Comparison of ENCODE assay signal across 1 cellular context in the genomic region with DNA sequence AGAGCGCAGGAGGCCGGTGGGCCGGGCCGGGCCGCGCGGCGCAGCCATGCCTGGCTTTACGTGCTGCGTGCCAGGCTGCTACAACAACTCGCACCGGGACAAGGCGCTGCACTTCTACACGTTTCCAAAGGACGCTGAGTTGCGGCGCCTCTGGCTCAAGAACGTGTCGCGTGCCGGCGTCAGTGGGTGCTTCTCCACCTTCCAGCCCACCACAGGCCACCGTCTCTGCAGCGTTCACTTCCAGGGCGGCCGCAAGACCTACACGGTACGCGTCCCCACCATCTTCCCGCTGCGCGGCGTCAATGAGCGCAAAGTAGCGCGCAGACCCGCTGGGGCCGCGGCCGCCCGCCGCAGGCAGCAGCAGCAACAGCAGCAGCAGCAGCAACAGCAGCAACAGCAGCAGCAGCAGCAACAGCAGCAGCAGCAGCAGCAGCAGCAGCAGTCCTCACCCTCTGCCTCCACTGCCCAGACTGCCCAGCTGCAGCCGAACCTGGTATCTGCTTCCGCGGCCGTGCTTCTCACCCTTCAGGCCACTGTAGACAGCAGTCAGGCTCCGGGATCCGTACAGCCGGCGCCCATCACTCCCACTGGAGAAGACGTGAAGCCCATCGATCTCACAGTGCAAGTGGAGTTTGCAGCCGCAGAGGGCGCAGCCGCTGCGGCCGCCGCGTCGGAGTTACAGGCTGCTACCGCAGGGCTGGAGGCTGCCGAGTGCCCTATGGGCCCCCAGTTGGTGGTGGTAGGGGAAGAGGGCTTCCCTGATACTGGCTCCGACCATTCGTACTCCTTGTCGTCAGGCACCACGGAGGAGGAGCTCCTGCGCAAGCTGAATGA.
TF ChIP-seq lines count a peak whose summit lies in the region.

No MANE protein-coding gene starts in this region.

TF ChIP-seq in HepG2, 621 proteins besides CTCF, POLR2A, EP300 and RAD21 (continued from another document and continues in another):
- TF ChIP-seq JDP2 (CRISPR knock-in tag; IDR thresholded peaks at IDR 0.05; ENCODE audit: borderline replicate concordance) (peak; percentile 59; the same call in 1 of the 2 replicates), RBM39 (IDR thresholded peaks at IDR 0.05; ENCODE audit: low read depth, low read length, poor library complexity, severe bottlenecking) (peak; percentile 91), STAG1 (CRISPR knock-in tag; IDR thresholded peaks at IDR 0.05) (peak; percentile 49), ZNF747 (CRISPR knock-in tag; IDR thresholded peaks at IDR 0.05; ENCODE audit: borderline replicate concordance) (0 out of 2 replicates have a peak, but pooled peaks have one; percentile 13), SKI (IDR thresholded peaks at IDR 0.05; ENCODE audit: partially characterized antibody) (peak; percentile 38), TAF1 (CRISPR knock-in tag; IDR thresholded peaks at IDR 0.05) (peak; percentile 59; the same call in 1 of the 2 replicates), TGIF2 (CRISPR knock-in tag; IDR thresholded peaks at IDR 0.05) (no peak; the same call in 1 of the 2 replicates), DNMT1 (CRISPR knock-in tag; IDR thresholded peaks at IDR 0.05) (peak; percentile 86), ZNF777 (CRISPR knock-in tag; IDR thresholded peaks at IDR 0.05) (peak; percentile 97), ZNF337 (CRISPR knock-in tag; IDR thresholded peaks at IDR 0.05; ENCODE audit: borderline replicate concordance, low read depth) (peak; percentile 82; the same call in 1 of the 2 replicates), KDM5A (IDR thresholded peaks at IDR 0.05; ENCODE audit: borderline replicate concordance, low read length) (no peak), ZNF670 (CRISPR knock-in tag; IDR thresholded peaks at IDR 0.05; ENCODE audit: borderline replicate concordance) (0 out of 2 replicates have a peak, but pooled peaks have one; percentile 30), GABPB1 (CRISPR knock-in tag; IDR thresholded peaks at IDR 0.05) (peak; percentile 61), ATF7-NPFF (CRISPR knock-in tag; IDR thresholded peaks at IDR 0.05; ENCODE audit: low read depth) (0 out of 2 replicates have a peak, but pooled peaks have one; percentile 61), ZNF839 (CRISPR knock-in tag; IDR thresholded peaks at IDR 0.05; ENCODE audit: borderline replicate concordance) (peak; percentile 36; the same call in 1 of the 2 replicates), ZNF343 (CRISPR knock-in tag; IDR thresholded peaks at IDR 0.05) (peak; percentile 25; the same call in 1 of the 2 replicates), NFE2 (CRISPR knock-in tag; IDR thresholded peaks at IDR 0.05) (no peak), DPF2 (CRISPR knock-in tag; IDR thresholded peaks at IDR 0.05; ENCODE audit: borderline replicate concordance, low read depth) (no peak), PHF8 (CRISPR knock-in tag; IDR thresholded peaks at IDR 0.05) (peak; percentile 59; the same call in 1 of the 2 replicates), SIN3A (IDR thresholded peaks at IDR 0.05; ENCODE audit: borderline replicate concordance, low read depth, low read length) (peak; percentile 13; the same call in 1 of the 2 replicates), ZNF34 (CRISPR knock-in tag; IDR thresholded peaks at IDR 0.05; ENCODE audit: borderline replicate concordance) (peak; percentile 85; the same call in 1 of the 2 replicates)
- TF ChIP-seq, protein P1, sequence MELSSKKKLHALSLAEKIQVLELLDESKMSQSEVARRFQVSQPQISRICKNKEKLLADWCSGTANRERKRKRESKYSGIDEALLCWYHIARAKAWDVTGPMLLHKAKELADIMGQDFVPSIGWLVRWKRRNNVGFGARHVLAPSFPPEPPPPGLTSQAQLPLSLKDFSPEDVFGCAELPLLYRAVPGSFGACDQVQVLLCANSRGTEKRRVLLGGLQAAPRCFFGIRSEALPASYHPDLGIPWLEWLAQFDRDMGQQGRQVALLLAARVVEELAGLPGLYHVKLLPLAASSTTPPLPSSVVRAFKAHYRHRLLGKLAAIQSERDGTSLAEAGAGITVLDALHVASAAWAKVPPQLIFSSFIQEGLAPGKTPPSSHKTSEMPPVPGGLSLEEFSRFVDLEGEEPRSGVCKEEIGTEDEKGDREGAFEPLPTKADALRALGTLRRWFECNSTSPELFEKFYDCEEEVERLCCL (CRISPR knock-in tag; IDR thresholded peaks at IDR 0.05; ENCODE audit: borderline replicate concordance) = no peak
- TF ChIP-seq, protein P2, sequence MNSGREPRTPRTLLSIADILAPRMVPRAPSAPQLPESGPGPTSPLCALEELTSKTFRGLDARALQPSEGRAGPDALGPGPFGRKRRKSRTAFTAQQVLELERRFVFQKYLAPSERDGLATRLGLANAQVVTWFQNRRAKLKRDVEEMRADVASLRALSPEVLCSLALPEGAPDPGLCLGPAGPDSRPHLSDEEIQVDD (CRISPR knock-in tag; IDR thresholded peaks at IDR 0.05; ENCODE audit: borderline replicate concordance) = peak; percentile 47; the same call in 1 of the 2 replicates
- TF ChIP-seq, protein P3, sequence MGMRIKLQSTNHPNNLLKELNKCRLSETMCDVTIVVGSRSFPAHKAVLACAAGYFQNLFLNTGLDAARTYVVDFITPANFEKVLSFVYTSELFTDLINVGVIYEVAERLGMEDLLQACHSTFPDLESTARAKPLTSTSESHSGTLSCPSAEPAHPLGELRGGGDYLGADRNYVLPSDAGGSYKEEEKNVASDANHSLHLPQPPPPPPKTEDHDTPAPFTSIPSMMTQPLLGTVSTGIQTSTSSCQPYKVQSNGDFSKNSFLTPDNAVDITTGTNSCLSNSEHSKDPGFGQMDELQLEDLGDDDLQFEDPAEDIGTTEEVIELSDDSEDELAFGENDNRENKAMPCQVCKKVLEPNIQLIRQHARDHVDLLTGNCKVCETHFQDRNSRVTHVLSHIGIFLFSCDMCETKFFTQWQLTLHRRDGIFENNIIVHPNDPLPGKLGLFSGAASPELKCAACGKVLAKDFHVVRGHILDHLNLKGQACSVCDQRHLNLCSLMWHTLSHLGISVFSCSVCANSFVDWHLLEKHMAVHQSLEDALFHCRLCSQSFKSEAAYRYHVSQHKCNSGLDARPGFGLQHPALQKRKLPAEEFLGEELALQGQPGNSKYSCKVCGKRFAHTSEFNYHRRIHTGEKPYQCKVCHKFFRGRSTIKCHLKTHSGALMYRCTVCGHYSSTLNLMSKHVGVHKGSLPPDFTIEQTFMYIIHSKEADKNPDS (CRISPR knock-in tag; IDR thresholded peaks at IDR 0.05) = peak; percentile 82; the same call in 1 of the 2 replicates
- TF ChIP-seq, protein P4, sequence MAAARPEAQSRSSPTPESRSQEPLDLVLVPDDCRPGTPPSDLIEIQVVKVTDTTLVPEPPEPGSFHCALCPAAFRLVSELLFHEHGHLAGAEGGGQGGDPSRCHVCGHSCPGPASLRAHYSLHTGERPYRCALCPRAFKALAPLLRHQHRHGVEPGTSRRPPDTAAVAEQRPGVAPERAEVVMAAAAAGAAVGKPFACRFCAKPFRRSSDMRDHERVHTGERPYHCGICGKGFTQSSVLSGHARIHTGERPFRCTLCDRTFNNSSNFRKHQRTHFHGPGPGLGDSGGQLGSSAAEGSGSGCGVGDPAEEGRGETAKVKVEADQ (CRISPR knock-in tag; IDR thresholded peaks at IDR 0.05; ENCODE audit: borderline replicate concordance) = peak; percentile 96
- TF ChIP-seq, protein P5, sequence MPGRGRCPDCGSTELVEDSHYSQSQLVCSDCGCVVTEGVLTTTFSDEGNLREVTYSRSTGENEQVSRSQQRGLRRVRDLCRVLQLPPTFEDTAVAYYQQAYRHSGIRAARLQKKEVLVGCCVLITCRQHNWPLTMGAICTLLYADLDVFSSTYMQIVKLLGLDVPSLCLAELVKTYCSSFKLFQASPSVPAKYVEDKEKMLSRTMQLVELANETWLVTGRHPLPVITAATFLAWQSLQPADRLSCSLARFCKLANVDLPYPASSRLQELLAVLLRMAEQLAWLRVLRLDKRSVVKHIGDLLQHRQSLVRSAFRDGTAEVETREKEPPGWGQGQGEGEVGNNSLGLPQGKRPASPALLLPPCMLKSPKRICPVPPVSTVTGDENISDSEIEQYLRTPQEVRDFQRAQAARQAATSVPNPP (CRISPR knock-in tag; IDR thresholded peaks at IDR 0.05) = 0 out of 2 replicates have a peak, but pooled peaks have one; percentile 2
- TF ChIP-seq, protein P6, sequence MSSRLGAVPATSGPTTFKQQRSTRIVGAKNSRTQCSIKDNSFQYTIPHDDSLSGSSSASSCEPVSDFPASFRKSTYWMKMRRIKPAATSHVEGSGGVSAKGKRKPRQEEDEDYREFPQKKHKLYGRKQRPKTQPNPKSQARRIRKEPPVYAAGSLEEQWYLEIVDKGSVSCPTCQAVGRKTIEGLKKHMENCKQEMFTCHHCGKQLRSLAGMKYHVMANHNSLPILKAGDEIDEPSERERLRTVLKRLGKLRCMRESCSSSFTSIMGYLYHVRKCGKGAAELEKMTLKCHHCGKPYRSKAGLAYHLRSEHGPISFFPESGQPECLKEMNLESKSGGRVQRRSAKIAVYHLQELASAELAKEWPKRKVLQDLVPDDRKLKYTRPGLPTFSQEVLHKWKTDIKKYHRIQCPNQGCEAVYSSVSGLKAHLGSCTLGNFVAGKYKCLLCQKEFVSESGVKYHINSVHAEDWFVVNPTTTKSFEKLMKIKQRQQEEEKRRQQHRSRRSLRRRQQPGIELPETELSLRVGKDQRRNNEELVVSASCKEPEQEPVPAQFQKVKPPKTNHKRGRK (CRISPR knock-in tag; IDR thresholded peaks at IDR 0.05) = 0 out of 2 replicates have a peak, but pooled peaks have one; percentile 76
- TF ChIP-seq, protein P7, sequence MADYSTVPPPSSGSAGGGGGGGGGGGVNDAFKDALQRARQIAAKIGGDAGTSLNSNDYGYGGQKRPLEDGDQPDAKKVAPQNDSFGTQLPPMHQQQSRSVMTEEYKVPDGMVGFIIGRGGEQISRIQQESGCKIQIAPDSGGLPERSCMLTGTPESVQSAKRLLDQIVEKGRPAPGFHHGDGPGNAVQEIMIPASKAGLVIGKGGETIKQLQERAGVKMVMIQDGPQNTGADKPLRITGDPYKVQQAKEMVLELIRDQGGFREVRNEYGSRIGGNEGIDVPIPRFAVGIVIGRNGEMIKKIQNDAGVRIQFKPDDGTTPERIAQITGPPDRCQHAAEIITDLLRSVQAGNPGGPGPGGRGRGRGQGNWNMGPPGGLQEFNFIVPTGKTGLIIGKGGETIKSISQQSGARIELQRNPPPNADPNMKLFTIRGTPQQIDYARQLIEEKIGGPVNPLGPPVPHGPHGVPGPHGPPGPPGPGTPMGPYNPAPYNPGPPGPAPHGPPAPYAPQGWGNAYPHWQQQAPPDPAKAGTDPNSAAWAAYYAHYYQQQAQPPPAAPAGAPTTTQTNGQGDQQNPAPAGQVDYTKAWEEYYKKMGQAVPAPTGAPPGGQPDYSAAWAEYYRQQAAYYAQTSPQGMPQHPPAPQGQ (CRISPR knock-in tag; IDR thresholded peaks at IDR 0.05; ENCODE audit: borderline replicate concordance) = peak; percentile 93; the same call in 1 of the 2 replicates
- TF ChIP-seq, protein P8, sequence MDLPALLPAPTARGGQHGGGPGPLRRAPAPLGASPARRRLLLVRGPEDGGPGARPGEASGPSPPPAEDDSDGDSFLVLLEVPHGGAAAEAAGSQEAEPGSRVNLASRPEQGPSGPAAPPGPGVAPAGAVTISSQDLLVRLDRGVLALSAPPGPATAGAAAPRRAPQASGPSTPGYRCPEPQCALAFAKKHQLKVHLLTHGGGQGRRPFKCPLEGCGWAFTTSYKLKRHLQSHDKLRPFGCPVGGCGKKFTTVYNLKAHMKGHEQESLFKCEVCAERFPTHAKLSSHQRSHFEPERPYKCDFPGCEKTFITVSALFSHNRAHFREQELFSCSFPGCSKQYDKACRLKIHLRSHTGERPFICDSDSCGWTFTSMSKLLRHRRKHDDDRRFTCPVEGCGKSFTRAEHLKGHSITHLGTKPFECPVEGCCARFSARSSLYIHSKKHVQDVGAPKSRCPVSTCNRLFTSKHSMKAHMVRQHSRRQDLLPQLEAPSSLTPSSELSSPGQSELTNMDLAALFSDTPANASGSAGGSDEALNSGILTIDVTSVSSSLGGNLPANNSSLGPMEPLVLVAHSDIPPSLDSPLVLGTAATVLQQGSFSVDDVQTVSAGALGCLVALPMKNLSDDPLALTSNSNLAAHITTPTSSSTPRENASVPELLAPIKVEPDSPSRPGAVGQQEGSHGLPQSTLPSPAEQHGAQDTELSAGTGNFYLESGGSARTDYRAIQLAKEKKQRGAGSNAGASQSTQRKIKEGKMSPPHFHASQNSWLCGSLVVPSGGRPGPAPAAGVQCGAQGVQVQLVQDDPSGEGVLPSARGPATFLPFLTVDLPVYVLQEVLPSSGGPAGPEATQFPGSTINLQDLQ (CRISPR knock-in tag; IDR thresholded peaks at IDR 0.05) = 0 out of 2 replicates have a peak, but pooled peaks have one; percentile 31
- TF ChIP-seq, protein P9, sequence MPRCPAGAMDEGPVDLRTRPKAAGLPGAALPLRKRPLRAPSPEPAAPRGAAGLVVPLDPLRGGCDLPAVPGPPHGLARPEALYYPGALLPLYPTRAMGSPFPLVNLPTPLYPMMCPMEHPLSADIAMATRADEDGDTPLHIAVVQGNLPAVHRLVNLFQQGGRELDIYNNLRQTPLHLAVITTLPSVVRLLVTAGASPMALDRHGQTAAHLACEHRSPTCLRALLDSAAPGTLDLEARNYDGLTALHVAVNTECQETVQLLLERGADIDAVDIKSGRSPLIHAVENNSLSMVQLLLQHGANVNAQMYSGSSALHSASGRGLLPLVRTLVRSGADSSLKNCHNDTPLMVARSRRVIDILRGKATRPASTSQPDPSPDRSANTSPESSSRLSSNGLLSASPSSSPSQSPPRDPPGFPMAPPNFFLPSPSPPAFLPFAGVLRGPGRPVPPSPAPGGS (CRISPR knock-in tag; IDR thresholded peaks at IDR 0.05) = peak; percentile 91
- TF ChIP-seq, protein P10, sequence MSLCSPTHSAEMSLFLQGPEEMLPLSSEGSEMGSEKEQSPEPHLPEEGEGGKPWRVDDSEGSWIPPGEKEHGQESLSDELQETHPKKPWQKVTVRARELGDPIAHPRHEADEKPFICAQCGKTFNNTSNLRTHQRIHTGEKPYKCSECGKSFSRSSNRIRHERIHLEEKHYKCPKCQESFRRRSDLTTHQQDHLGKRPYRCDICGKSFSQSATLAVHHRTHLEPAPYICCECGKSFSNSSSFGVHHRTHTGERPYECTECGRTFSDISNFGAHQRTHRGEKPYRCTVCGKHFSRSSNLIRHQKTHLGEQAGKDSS (CRISPR knock-in tag; IDR thresholded peaks at IDR 0.05; ENCODE audit: borderline replicate concordance, low read depth) = 0 out of 2 replicates have a peak, but pooled peaks have one; percentile 10
